Comparison of ENCODE assay signal across 22 cellular contexts in the genomic region with DNA sequence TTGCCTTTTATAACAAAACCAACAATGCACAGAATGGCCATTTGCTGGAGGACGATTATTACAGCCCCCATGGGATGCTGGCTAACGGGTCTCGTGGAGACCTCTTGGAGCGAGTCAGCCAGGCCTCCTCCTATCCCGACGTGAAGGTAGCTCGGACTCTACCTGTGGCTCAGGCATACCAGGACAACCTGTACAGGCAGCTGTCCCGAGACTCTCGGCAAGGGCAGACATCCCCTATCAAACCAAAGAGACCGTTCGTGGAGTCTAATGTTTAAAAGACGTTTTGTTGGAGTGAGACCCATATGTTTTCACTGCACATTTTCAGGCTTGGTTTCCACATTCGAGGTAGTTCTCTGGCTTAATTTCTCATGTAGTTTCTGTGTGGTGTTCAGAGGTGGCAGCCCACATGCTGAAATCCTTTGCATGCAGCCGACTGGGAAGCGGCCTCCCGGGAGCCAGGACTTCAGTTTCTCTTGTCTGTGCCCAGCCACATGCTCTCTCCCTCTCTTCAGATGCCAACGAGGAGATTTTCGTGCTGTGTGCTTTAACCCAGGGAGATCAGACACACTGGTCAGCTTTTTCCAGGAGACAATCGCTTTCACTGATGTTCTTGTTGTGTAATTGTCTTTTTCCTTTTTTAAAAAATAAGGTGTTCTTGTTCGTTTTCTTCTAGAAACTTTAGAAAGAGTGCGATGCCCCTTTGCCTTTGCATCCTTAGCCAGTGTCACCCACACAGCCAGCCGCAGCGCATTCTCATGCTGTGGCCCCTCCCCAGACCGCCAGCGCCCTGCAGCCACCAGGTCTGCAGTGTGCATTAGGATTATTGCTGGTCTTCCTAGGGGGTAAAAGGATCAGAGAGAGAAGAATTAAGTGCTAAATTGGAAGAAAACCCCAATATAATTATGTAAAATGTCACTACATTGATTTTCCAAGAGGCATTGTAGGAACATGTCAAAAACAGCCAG.
"Had no signal": no experiment of that assay in that cellular context is flagged by ENCODE, and none has a peak within 500 bp of the region (broad histone marks: within the 10 kb centered on the region; RNA-seq: fewer than 3 reads in every experiment).

No MANE protein-coding gene starts in this region.

- DNase-seq: activated CD4-positive, alpha-beta T cell treated with anti-CD3 and anti-CD28 coated beads, Interleukin-2, amount 50 U/mL, for 1 hour; activated CD8-positive, alpha-beta T cell treated with anti-CD3 and anti-CD28 coated beads, Interleukin-2, amount 10 ng/mL, durations not matched to agents 7 days and 5 days; brain microvascular endothelial cell; central memory CD4-positive, alpha-beta T cell; effector memory CD4-positive, alpha-beta T cell; heart left ventricle; left colon; mesendoderm; naive B cell; nucleus accumbens; small intestine; stomach; T-helper 17 cell; transverse colon had no signal

- H3K4me3 ChIP-seq: adrenal gland, ascending aorta, gastroesophageal sphincter, heart left ventricle, stomach, suprapubic skin, transverse colon had no signal

- H3K4me1 ChIP-seq: adrenal gland, ascending aorta, transverse colon had no signal

- H3K4me3 Mint-ChIP-seq: activated CD8-positive, alpha-beta T cell treated with anti-CD3 and anti-CD28 coated beads, Interleukin-2, amount 10 ng/mL, durations not matched to agents 7 days and 5 days; activated naive CD8-positive, alpha-beta T cell; naive B cell; stimulated activated memory B cell treated with anti-CD40 and anti-IgM and Interleukin-4, amounts not matched to agents 10 μg/mL and 1 μg/mL and 100 μg/mL, for 72 hours; T-helper 17 cell had no signal

- H3K27ac Mint-ChIP-seq: activated CD8-positive, alpha-beta T cell treated with anti-CD3 and anti-CD28 coated beads, Interleukin-2, amount 10 ng/mL, durations not matched to agents 7 days and 5 days; activated naive CD8-positive, alpha-beta T cell; stimulated activated memory B cell treated with anti-CD40 and anti-IgM and Interleukin-4, amounts not matched to agents 10 μg/mL and 1 μg/mL and 100 μg/mL, for 72 hours had no signal

- H3K27ac ChIP-seq: adrenal gland, ascending aorta, brain microvascular endothelial cell, gastroesophageal sphincter, stomach, suprapubic skin, transverse colon had no signal

- H3K9me3 Mint-ChIP-seq: naive B cell; stimulated activated memory B cell treated with anti-CD40 and anti-IgM and Interleukin-4, amounts not matched to agents 10 μg/mL and 1 μg/mL and 100 μg/mL, for 72 hours had no signal

- H3K27me3 Mint-ChIP-seq: activated naive CD8-positive, alpha-beta T cell; T-helper 17 cell had no signal

- H3K36me3 Mint-ChIP-seq: activated naive CD8-positive, alpha-beta T cell; stimulated activated memory B cell treated with anti-CD40 and anti-IgM and Interleukin-4, amounts not matched to agents 10 μg/mL and 1 μg/mL and 100 μg/mL, for 72 hours had no signal

- H3K27me3 ChIP-seq: adrenal gland, ascending aorta, brain microvascular endothelial cell, gastroesophageal sphincter, heart left ventricle, stomach, suprapubic skin, transverse colon had no signal

- H3K9me3 ChIP-seq: adrenal gland, ascending aorta, gastroesophageal sphincter, heart left ventricle, stomach, suprapubic skin, transverse colon had no signal

- H3K36me3 ChIP-seq: transverse colon had no signal

- ATAC-seq: activated CD4-positive, CD25-positive, alpha-beta regulatory T cell treated with anti-CD3 and anti-CD28 coated beads, Interleukin-2, amount 50 U/mL, for 24 hours; activated CD8-positive, alpha-beta T cell treated with anti-CD3 and anti-CD28 coated beads, Interleukin-2, amount 10 ng/mL, durations not matched to agents 7 days and 5 days; gastroesophageal sphincter; heart left ventricle; left colon; sciatic nerve; stimulated activated memory B cell treated with anti-CD40 and anti-IgM and Interleukin-4, amounts not matched to agents 10 μg/mL and 1 μg/mL and 100 μg/mL, for 72 hours; T-helper 17 cell had no signal
